Comparison of ENCODE assay signal across 12 cellular contexts in genomic region chr19:43584484-43584883, GRCh38. TPM values are rescaled to one million over a fixed set of nuclear protein-coding genes. Genes with fewer than 3 reads are reported as not detected.
DNase-seq lines count a peak whose midpoint lies in the region; ATAC-seq and TF ChIP-seq lines count a peak whose summit lies in the region.
"Had no signal": no experiment of that assay in that cellular context is flagged by ENCODE, and none has a peak within 500 bp of the region (broad histone marks: within the 10 kb centered on the region; RNA-seq: fewer than 3 reads in every experiment).

No MANE protein-coding gene starts in this region.

- no peaks in the 10 kb centered on the region for H3K36me3 Mint-ChIP-seq in CD4-positive, alpha-beta T cell (ENCODE audit: low read depth)
- H3K36me3 Mint-ChIP-seq in activated naive CD8-positive, alpha-beta T cell treated with anti-CD3 and anti-CD28 coated beads, Interleukin-2, amount 50 U/mL, for 24 hours (ENCODE audit: low read depth) = peaks cover 11% of the 10 kb centered on the region
- H3K36me3 Mint-ChIP-seq in nephron (ENCODE audit: low read depth) = peaks cover 29% of the 10 kb centered on the region

- no peak overlapping the region for H3K4me3 Mint-ChIP-seq in CD4-positive, alpha-beta T cell
- no peak overlapping the region for H3K4me3 Mint-ChIP-seq in activated naive CD8-positive, alpha-beta T cell treated with anti-CD3 and anti-CD28 coated beads, Interleukin-2, amount 50 U/mL, for 24 hours
- H3K4me3 Mint-ChIP-seq in nephron = no peak overlapping the region

- no peak overlapping the region for H3K4me3 ChIP-seq in esophagus muscularis mucosa

- WGBS in esophagus muscularis mucosa = 88% methylated on average over 1 of the region's 1 CpG

- H3K9me3 Mint-ChIP-seq in CD4-positive, alpha-beta T cell = no peaks in the 10 kb centered on the region
- H3K9me3 Mint-ChIP-seq in activated naive CD8-positive, alpha-beta T cell treated with anti-CD3 and anti-CD28 coated beads, Interleukin-2, amount 50 U/mL, for 24 hours = no peaks in the 10 kb centered on the region
- H3K9me3 Mint-ChIP-seq in nephron = no peaks in the 10 kb centered on the region

- TF ChIP-seq EP300 in esophagus muscularis mucosa (IDR thresholded peaks at IDR 0.05) = no peak

- peaks cover 0 to 30% (median 26%) of the 10 kb centered on the region in 4 donors for H3K4me1 ChIP-seq in esophagus muscularis mucosa
- H3K4me1 ChIP-seq: foreskin keratinocyte had no signal

- no peaks in the 10 kb centered on the region for H3K27me3 ChIP-seq in CD4-positive, alpha-beta T cell (ENCODE audit: control insufficient read depth, insufficient read depth, low read length)
- no peaks in the 10 kb centered on the region for H3K27me3 ChIP-seq in esophagus muscularis mucosa
- H3K27me3 ChIP-seq: foreskin keratinocyte had no signal

- ATAC-seq in CD4-positive, alpha-beta T cell (ENCODE audit: poor library complexity) = no peak
- peak; percentile 41 for ATAC-seq in HG03097 (IDR thresholded peaks at IDR 0.05; ENCODE audit: low FRiP score, unreplicated experiment)
- no peak for ATAC-seq in activated naive CD8-positive, alpha-beta T cell treated with anti-CD3 and anti-CD28 coated beads, Interleukin-2, amount 50 U/mL, for 24 hours
- ATAC-seq: foreskin keratinocyte had no signal

- H3K27ac Mint-ChIP-seq in CD4-positive, alpha-beta T cell = peak overlapping the region; percentile 19
- peak overlapping the region; percentile 53 for H3K27ac Mint-ChIP-seq in activated naive CD8-positive, alpha-beta T cell treated with anti-CD3 and anti-CD28 coated beads, Interleukin-2, amount 50 U/mL, for 24 hours
- peak overlapping the region; percentile 34 to 93 (median 63) for H3K27ac Mint-ChIP-seq in nephron

- H3K9me3 ChIP-seq in CD4-positive, alpha-beta T cell (ENCODE audit: control insufficient read depth, low read length) = no peaks in the 10 kb centered on the region
- no peaks in the 10 kb centered on the region for H3K9me3 ChIP-seq in esophagus muscularis mucosa

- H3K27me3 Mint-ChIP-seq in CD4-positive, alpha-beta T cell = no peaks in the 10 kb centered on the region
- H3K27me3 Mint-ChIP-seq in activated naive CD8-positive, alpha-beta T cell treated with anti-CD3 and anti-CD28 coated beads, Interleukin-2, amount 50 U/mL, for 24 hours = no peaks in the 10 kb centered on the region
- no peaks in the 10 kb centered on the region for H3K27me3 Mint-ChIP-seq in nephron (ENCODE audit: low read depth)

- POLR2A ChIA-PET in CD4-positive, alpha-beta T cell (lab: Charles Lee) = interaction anchor here (1.1 kb wide), 1 partner anchor 11 kb away, joined by 3 read pairs; the partner anchor contains the start of gene IRGQ

- intact Hi-C loops in CD4-positive, alpha-beta T cell (cut with DNase I, micrococcal nuclease) = no loop called here
- intact Hi-C loops in esophagus muscularis mucosa (cut with DNase I) = no loop called here

- CTCF ChIA-PET in CD4-positive, alpha-beta T cell (lab: Charles Lee) = interaction anchor here (1.1 kb wide), 2 partner anchors 10 to 31 kb away, joined by 3 to 7 read pairs; no protein-coding TSS in a partner anchor

- TF ChIP-seq POLR2A in esophagus muscularis mucosa (IDR thresholded peaks at IDR 0.05; ENCODE audit: low read depth) = no peak

- no peak for TF ChIP-seq CTCF in CD4-positive, alpha-beta T cell (IDR thresholded peaks at IDR 0.05)
- no peak for TF ChIP-seq CTCF in nephron (IDR thresholded peaks at IDR 0.05; ENCODE audit: unreplicated experiment in 3 of 3)
- no peak for TF ChIP-seq CTCF in esophagus muscularis mucosa (IDR thresholded peaks at IDR 0.05)

- H3K36me3 ChIP-seq in esophagus muscularis mucosa = peaks cover 0 to 37% (median 7%) of the 10 kb centered on the region in 4 donors

- peaks cover 15% of the 10 kb centered on the region for H3K4me1 Mint-ChIP-seq in CD4-positive, alpha-beta T cell (ENCODE audit: low read depth)
- H3K4me1 Mint-ChIP-seq in activated naive CD8-positive, alpha-beta T cell treated with anti-CD3 and anti-CD28 coated beads, Interleukin-2, amount 50 U/mL, for 24 hours = peaks cover 28% of the 10 kb centered on the region
- peaks cover 18% of the 10 kb centered on the region for H3K4me1 Mint-ChIP-seq in nephron

- no peak for DNase-seq in CD4-positive, alpha-beta T cell
- DNase-seq in activated naive CD8-positive, alpha-beta T cell treated with anti-CD3 and anti-CD28 coated beads, Interleukin-2, amount 50 U/mL, for 24 hours = no peak
- DNase-seq in hypothalamus (lab: John Stamatoyannopoulos, UW) (no peak), esophagus muscularis mucosa (ENCODE audit: extremely low spot score) (no peak), NCI-H146 (lab: John Stamatoyannopoulos, UW) (no peak), NOMO-1 treated with dmso at 0.1 percent for 144 hours (lab: John Stamatoyannopoulos, UW; ENCODE audit: unreplicated experiment) (no peak)
- DNase-seq: activated CD4-positive, alpha-beta T cell treated with anti-CD3 and anti-CD28 coated beads, Interleukin-2, amount 50 U/mL, for 4 hours; C1 segment of cervical spinal cord; foreskin keratinocyte; NCI-H1694 had no signal

- H3K27ac ChIP-seq in CD4-positive, alpha-beta T cell (ENCODE audit: low read depth, low read length) = no peak overlapping the region
- H3K27ac ChIP-seq in esophagus muscularis mucosa (replicated peaks in 1 of 4) = no peak overlapping the region
- H3K27ac ChIP-seq: foreskin keratinocyte had no signal

RNA-seq across cellular contexts. Expression of gene PINLYP, which starts 8.9 kb away (rescaled TPM):
- total RNA-seq in CD4-positive, alpha-beta T cell = not detected
- 1 to 10 TPM; 3.3 to 6.2 (median 4.9) TPM for total RNA-seq in esophagus muscularis mucosa

RNA-seq across cellular contexts. Expression of gene XRCC1, which starts 9.2 kb away (rescaled TPM):
- total RNA-seq in CD4-positive, alpha-beta T cell = 10 to 100 TPM; 25.1 to 26.2 TPM
- total RNA-seq in esophagus muscularis mucosa = 10 to 100 TPM; 21.2 to 27.2 (median 24.4) TPM

RNA-seq across cellular contexts. Expression of gene IRGQ, which starts 11.4 kb away (rescaled TPM):
- total RNA-seq in CD4-positive, alpha-beta T cell = 10 to 100 TPM; 28.9 to 29.8 TPM
- 10 to 100 TPM; 20.3 to 36.0 (median 28.6) TPM for total RNA-seq in esophagus muscularis mucosa

RNA-seq across cellular contexts. Expression of gene ZNF576, which starts 11.9 kb away (rescaled TPM):
- 1 to 10 TPM; 4.1 to 4.8 TPM for total RNA-seq in CD4-positive, alpha-beta T cell
- 10 to 100 TPM in 3 of 4 donors, 1 to 10 TPM in 1; 10.0 to 18.6 (median 16.6) TPM for total RNA-seq in esophagus muscularis mucosa

RNA-seq across cellular contexts. Expression of gene SRRM5, which starts 27.4 kb away (rescaled TPM):
- under 1 TPM; 0.25 to 0.56 TPM for total RNA-seq in CD4-positive, alpha-beta T cell
- total RNA-seq in esophagus muscularis mucosa = under 1 TPM; 0.13 to 0.42 (median 0.25) TPM
